Comparison of ENCODE assay signal across 8 cellular contexts in the genomic region with DNA sequence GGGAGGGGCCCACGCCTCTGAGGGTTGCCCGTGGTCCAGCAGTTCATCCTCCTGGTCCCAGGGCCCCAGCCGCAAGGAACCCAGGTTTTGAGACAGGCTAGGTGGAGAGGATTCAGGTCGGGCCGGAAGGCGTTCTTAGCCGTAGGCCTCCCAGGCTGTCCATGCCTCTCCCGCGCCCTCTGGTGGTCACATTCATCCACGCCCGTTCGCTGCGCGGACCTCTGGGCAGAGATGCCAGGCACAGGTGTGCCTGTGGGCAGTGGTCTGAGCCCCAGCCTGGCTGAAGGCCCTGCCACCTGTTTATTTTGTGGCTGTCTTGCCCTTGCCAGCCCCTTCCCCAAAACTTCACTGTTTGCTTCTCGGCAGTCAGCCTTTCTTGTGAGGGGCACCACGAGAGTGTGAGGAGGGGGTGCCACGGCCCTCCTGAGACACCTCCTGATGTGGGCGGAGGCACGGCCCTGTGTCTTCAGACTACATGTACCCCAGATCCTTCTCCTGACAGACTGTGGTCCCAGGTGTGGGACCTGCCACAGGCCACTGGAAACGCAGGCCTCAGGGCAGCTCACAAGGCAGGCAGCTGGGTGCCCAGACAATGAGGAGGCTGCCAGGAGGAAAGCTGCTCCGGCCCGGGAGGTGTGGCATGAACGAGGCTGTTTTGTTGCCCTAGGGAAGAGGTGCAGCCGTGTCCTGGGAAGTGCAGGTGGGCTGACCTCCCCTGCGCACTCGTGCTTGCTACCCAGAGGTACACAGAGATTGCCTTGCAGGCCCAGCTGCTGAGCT. TPM values are rescaled to one million over a fixed set of nuclear protein-coding genes. Genes with fewer than 3 reads are reported as not detected.
DNase-seq lines count a peak whose midpoint lies in the region; ATAC-seq, FAIRE-seq and TF ChIP-seq lines count a peak whose summit lies in the region.

No MANE protein-coding gene starts in this region.

- no peaks in the 10 kb centered on the region for H3K9me3 ChIP-seq in CD4-positive, alpha-beta T cell (ENCODE audit: control insufficient read depth, low read length)
- no peaks in the 10 kb centered on the region for H3K9me3 ChIP-seq in endothelial cell of umbilical vein (replicated peaks; ENCODE audit: control insufficient read depth, insufficient read depth, low read length)
- no peaks in the 10 kb centered on the region for H3K9me3 ChIP-seq in mucosa of stomach (ENCODE audit: control insufficient read depth, low read length)

- H3K4me2 ChIP-seq in endothelial cell of umbilical vein (ENCODE audit: insufficient read depth, low read length), result no peak overlapping the region

- H3K4me1 Mint-ChIP-seq in CD4-positive, alpha-beta T cell (ENCODE audit: low read depth), result peaks cover 38% of the 10 kb centered on the region

- DNase-seq in CD4-positive, alpha-beta T cell, result peak; percentile 80 to 93 (median 88)
- DNase-seq in NOMO-1 treated with dmso at 0.1 percent for 144 hours (lab: John Stamatoyannopoulos, UW; ENCODE audit: unreplicated experiment), result peak; percentile 50
- peak; percentile 66 for DNase-seq in activated CD8-positive, alpha-beta memory T cell treated with anti-CD3 and anti-CD28 coated beads, Interleukin-2, amount 50 U/mL, for 24 hours (ENCODE audit: extremely low read depth)
- peak; percentile 63 for DNase-seq in endothelial cell of umbilical vein (ENCODE audit: low read depth, low spot score)
- DNase-seq in stimulated activated CD8-positive, alpha-beta memory T cell treated with anti-CD3 and anti-CD28 coated beads, Interleukin-4, amount 100 ng/mL, for 4 hours (ENCODE audit: low read depth in 2 of 2, low spot score in 1 of 2), result peak; percentile 63 to 92
- no peak for DNase-seq in NCI-H748 treated with DMSO at 0.1 percent for 48 hours (lab: John Stamatoyannopoulos, UW)

- peaks cover 13% of the 10 kb centered on the region for H3K4me1 ChIP-seq in endothelial cell of umbilical vein (ENCODE audit: control insufficient read depth, extremely low read depth, insufficient read depth, low read length)
- peaks cover 26% of the 10 kb centered on the region for H3K4me1 ChIP-seq in mucosa of stomach (ENCODE audit: control insufficient read depth, insufficient read depth, low read length)

- peak; percentile 92 for TF ChIP-seq CTCF in CD4-positive, alpha-beta T cell (IDR thresholded peaks at IDR 0.05)
- TF ChIP-seq CTCF in endothelial cell of umbilical vein (IDR thresholded peaks at IDR 0.05; ENCODE audit: extremely low read depth in 1 of 2, insufficient read depth in 1 of 2, low read depth in 1 of 2, low read length in 2 of 2), result peak; percentile 95 to 96

- no peaks in the 10 kb centered on the region for H3K9me1 ChIP-seq in endothelial cell of umbilical vein (replicated peaks; ENCODE audit: control insufficient read depth, extremely low read depth, insufficient read depth, low read length)

- H3K36me3 ChIP-seq in endothelial cell of umbilical vein (ENCODE audit: control insufficient read depth in 2 of 2, extremely low read depth in 1 of 2, insufficient read depth in 2 of 2, low read length in 2 of 2) (no peaks in the 10 kb centered on the region), mucosa of stomach (ENCODE audit: control insufficient read depth, insufficient read depth, low read length) (peaks cover 8% of the 10 kb centered on the region)

- BruUV-seq in endothelial cell of umbilical vein (replicated peaks; lab: Mats Ljungman, UMichigan), result no TSS peak

- H4K20me1 ChIP-seq in endothelial cell of umbilical vein (replicated peaks; ENCODE audit: control insufficient read depth, extremely low read depth, insufficient read depth, low read length), result no peaks in the 10 kb centered on the region

- dilution Hi-C loops in endothelial cell of umbilical vein (cut with MboI; ENCODE audit: extremely low pct_ligation_motif_present, low sequenced_read_pairs), result no loop called here

- no peak overlapping the region for H3K9ac ChIP-seq in endothelial cell of umbilical vein (replicated peaks; ENCODE audit: extremely low read depth, insufficient read depth, low read length)
- H3K9ac ChIP-seq in mucosa of stomach (ENCODE audit: low read length), result peak overlapping the region; percentile 47

- H2AFZ ChIP-seq in endothelial cell of umbilical vein (ENCODE audit: low read depth, low read length), result peak overlapping the region; percentile 71

- no peak overlapping the region for H3K27ac ChIP-seq in CD4-positive, alpha-beta T cell (ENCODE audit: low read depth, low read length)
- no peak overlapping the region for H3K27ac ChIP-seq in endothelial cell of umbilical vein (ENCODE audit: insufficient read depth, low read depth, low read length)

- ATAC-seq in CD4-positive, alpha-beta T cell (ENCODE audit: poor library complexity), result peak; percentile 39
- ATAC-seq in HG02885 (IDR thresholded peaks at IDR 0.05; ENCODE audit: poor library complexity, unreplicated experiment), result peak; percentile 24

- H3K36me3 Mint-ChIP-seq in CD4-positive, alpha-beta T cell (ENCODE audit: low read depth), result peaks cover 26% of the 10 kb centered on the region

- H3K4me3 ChIP-seq in endothelial cell of umbilical vein (replicated peaks in 1 of 3; ENCODE audit: insufficient read depth in 1 of 3, low read depth in 1 of 3, low read length in 3 of 3) (no peak overlapping the region), mucosa of stomach (ENCODE audit: low read length) (no peak overlapping the region)

- intact Hi-C loops in CD4-positive, alpha-beta T cell (cut with DNase I, micrococcal nuclease), result loop anchor here (1.0 to 5.0 kb wide), 6 partner anchors 74 to 610 kb away; partner anchors contain the start of genes TACC3 (in 1 of the 2) and TMEM129 (in 1 of the 2)
- intact Hi-C loops in endothelial cell of umbilical vein (cut with micrococcal nuclease), result loop anchor here (1.0 kb wide), 1 partner anchor 222 kb away; no protein-coding TSS in a partner anchor

- CTCF ChIA-PET in CD4-positive, alpha-beta T cell (lab: Charles Lee), result interaction anchor here (1.5 to 1.7 kb wide), 2 partner anchors 84 to 185 kb away, joined by 3 read pairs; no protein-coding TSS in a partner anchor
- CTCF ChIA-PET in endothelial cell of umbilical vein (lab: Charles Lee), result interaction anchor here (1.3 to 3.7 kb wide), 2 partner anchors 220 to 277 kb away, joined by 3 to 15 read pairs; no protein-coding TSS in a partner anchor

- peak overlapping the region; percentile 77 for H3K27ac Mint-ChIP-seq in CD4-positive, alpha-beta T cell

- H3K4me3 Mint-ChIP-seq in CD4-positive, alpha-beta T cell, result peak overlapping the region; percentile 66

- H3K79me2 ChIP-seq in endothelial cell of umbilical vein (ENCODE audit: control insufficient read depth, insufficient read depth, low read length), result no peaks in the 10 kb centered on the region

- no peak for TF ChIP-seq POLR2A in endothelial cell of umbilical vein (IDR thresholded peaks at IDR 0.05; ENCODE audit: low read depth, low read length)

- FAIRE-seq in endothelial cell of umbilical vein (lab: Jason Lieb, UNC), result peak; percentile 72

- no peaks in the 10 kb centered on the region for H3K27me3 ChIP-seq in CD4-positive, alpha-beta T cell (ENCODE audit: control insufficient read depth, insufficient read depth, low read length)
- H3K27me3 ChIP-seq in endothelial cell of umbilical vein (ENCODE audit: control insufficient read depth in 2 of 2, insufficient read depth in 2 of 2, low read length in 2 of 2), result no peaks in the 10 kb centered on the region
- H3K27me3 ChIP-seq in mucosa of stomach (ENCODE audit: control insufficient read depth, insufficient read depth, low read length), result no peaks in the 10 kb centered on the region

- POLR2A ChIA-PET in CD4-positive, alpha-beta T cell (lab: Charles Lee), result interaction anchor here (0.6 kb wide), 1 partner anchor 104 kb away, joined by 3 read pairs; no protein-coding TSS in a partner anchor
- POLR2A ChIA-PET in endothelial cell of umbilical vein (lab: Charles Lee), result no interaction called here

- H3K27me3 Mint-ChIP-seq in CD4-positive, alpha-beta T cell, result no peaks in the 10 kb centered on the region

- no peaks in the 10 kb centered on the region for H3K9me3 Mint-ChIP-seq in CD4-positive, alpha-beta T cell

TF ChIP-seq in endothelial cell of umbilical vein, 7 proteins besides CTCF, POLR2A, EP300 and RAD21:
- TF ChIP-seq POLR2AphosphoS5 (IDR thresholded peaks at IDR 0.05; ENCODE audit: insufficient read depth, low read depth, low read length) (no peak), MYC (IDR thresholded peaks at IDR 0.05; ENCODE audit: low read depth, low read length) (no peak), FOS (IDR thresholded peaks at IDR 0.05; ENCODE audit: borderline replicate concordance, insufficient read depth, low read length) (no peak), EZH2 (IDR thresholded peaks at IDR 0.05; ENCODE audit: borderline replicate concordance, low read depth, low read length, severe bottlenecking) (no peak), GATA2 (IDR thresholded peaks at IDR 0.05; ENCODE audit: insufficient read depth, insufficient read length, low read depth, low read length) (no peak), JUN (IDR thresholded peaks at IDR 0.05; ENCODE audit: borderline replicate concordance, insufficient read depth, insufficient read length, low read depth) (no peak)
- TF ChIP-seq, protein P1, sequence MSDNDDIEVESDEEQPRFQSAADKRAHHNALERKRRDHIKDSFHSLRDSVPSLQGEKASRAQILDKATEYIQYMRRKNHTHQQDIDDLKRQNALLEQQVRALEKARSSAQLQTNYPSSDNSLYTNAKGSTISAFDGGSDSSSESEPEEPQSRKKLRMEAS (IDR thresholded peaks at IDR 0.05; ENCODE audit: insufficient read depth, insufficient read length), result no peak

RNA-seq across cellular contexts. Expression of gene UVSSA, which starts 5.0 kb away (rescaled TPM):
- total RNA-seq in CD4-positive, alpha-beta T cell, result 10 to 100 TPM; 31.1 to 33.1 TPM
- total RNA-seq in endothelial cell of umbilical vein, result 14.9 and 16.4 TPM in 2 replicates
- 7.1 and 8.1 TPM in 2 replicates for polyA plus RNA-seq in endothelial cell of umbilical vein
- polyA plus RNA-seq in endothelial cell of umbilical vein (2011; cell fraction: cytosol; rRNA removed), result 2.5 and 3.6 TPM in 2 replicates
- 34.2 and 37.8 TPM in 2 replicates for polyA plus RNA-seq in endothelial cell of umbilical vein (2011; cell fraction: nucleus; rRNA removed)
- 4.1 and 4.2 TPM in 2 replicates for polyA plus RNA-seq in endothelial cell of umbilical vein (2012)
- polyA minus RNA-seq in endothelial cell of umbilical vein, result 7.7 and 7.9 TPM in 2 replicates
- 3.7 TPM for polyA minus RNA-seq in endothelial cell of umbilical vein (2011; cell fraction: cytosol; rRNA and poly(A)+ RNA removed)
- 11.8 and 15.1 TPM in 2 replicates for polyA minus RNA-seq in endothelial cell of umbilical vein (2011; cell fraction: nucleus; rRNA and poly(A)+ RNA removed)

RNA-seq across cellular contexts. Expression of gene NKX1-1, which starts 54.2 kb away (rescaled TPM):
- total RNA-seq in CD4-positive, alpha-beta T cell, result not detected
- not detected in 2 replicates for total RNA-seq in endothelial cell of umbilical vein
- not detected in 2 replicates for polyA plus RNA-seq in endothelial cell of umbilical vein
- not detected in 2 replicates for polyA plus RNA-seq in endothelial cell of umbilical vein (2011; cell fraction: cytosol; rRNA removed)
- polyA plus RNA-seq in endothelial cell of umbilical vein (2011; cell fraction: nucleus; rRNA removed), result not detected in 2 replicates
- not detected in 2 replicates for polyA plus RNA-seq in endothelial cell of umbilical vein (2012)
- not detected in 2 replicates for polyA minus RNA-seq in endothelial cell of umbilical vein
- not detected for polyA minus RNA-seq in endothelial cell of umbilical vein (2011; cell fraction: cytosol; rRNA and poly(A)+ RNA removed)
- polyA minus RNA-seq in endothelial cell of umbilical vein (2011; cell fraction: nucleus; rRNA and poly(A)+ RNA removed), result not detected in 2 replicates
